ENCODE assay signal across 1 cellular context in the genomic region with DNA sequence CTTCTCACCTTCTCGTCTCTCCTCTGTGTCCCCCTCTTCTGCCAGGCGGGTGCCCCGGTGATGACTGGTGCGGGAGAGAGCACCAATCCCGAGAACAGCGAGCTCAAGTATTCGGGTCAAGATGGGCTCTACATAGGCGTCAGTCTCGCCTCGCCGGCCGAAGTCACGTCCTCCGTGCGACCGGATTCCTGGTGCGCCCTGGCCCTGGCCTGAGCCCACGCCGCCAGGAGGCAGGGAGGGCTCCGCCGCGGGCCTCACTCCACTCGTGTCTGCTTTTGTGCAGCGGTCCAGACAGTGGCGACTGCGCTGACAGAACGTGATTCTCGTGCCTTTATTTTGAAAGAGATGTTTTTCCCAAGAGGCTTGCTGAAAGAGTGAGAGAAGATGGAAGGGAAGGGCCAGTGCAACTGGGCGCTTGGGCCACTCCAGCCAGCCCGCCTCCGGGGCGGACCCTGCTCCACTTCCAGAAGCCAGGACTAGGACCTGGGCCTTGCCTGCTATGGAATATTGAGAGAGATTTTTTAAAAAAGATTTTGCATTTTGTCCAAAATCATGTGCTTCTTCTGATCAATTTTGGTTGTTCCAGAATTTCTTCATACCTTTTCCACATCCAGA.
A peak's percentile ranks its signal among the peaks of the same experiment; 100 is the strongest.
TF ChIP-seq lines count a peak whose summit lies in the region.

No MANE protein-coding gene starts in this region.

TF ChIP-seq in K562, 482 proteins besides CTCF, POLR2A, EP300 and RAD21:
- TF ChIP-seq TEAD4 (IDR thresholded peaks at IDR 0.05; ENCODE audit: low read length) = no peak
- no peak for TF ChIP-seq TEAD4 (CRISPR knock-in tag; IDR thresholded peaks at IDR 0.05; ENCODE audit: borderline replicate concordance)
- TF ChIP-seq SAFB (IDR thresholded peaks at IDR 0.05; ENCODE audit: borderline replicate concordance, low read depth, low read length) = no peak
- TF ChIP-seq ZNF224 (CRISPR knock-in tag; IDR thresholded peaks at IDR 0.05) = no peak
- peak; percentile 39; the same call in 1 of the 2 replicates for TF ChIP-seq MYNN (IDR thresholded peaks at IDR 0.05)
- no peak for TF ChIP-seq MYNN (CRISPR knock-in tag; IDR thresholded peaks at IDR 0.05)
TF ChIP-seq in K562: peak in this region for 1.
